In genomic region chr1:165367375-165367993, GRCh38 we compare ENCODE assay signal across 8 cellular contexts. TPM values are rescaled to one million over a fixed set of nuclear protein-coding genes. Genes with fewer than 3 reads are reported as not detected.
A peak's percentile ranks its signal among the peaks of the same experiment; 100 is the strongest.
DNase-seq lines count a peak whose midpoint lies in the region; ATAC-seq and TF ChIP-seq lines count a peak whose summit lies in the region.

No MANE protein-coding gene starts in this region.

- H4K20me1 ChIP-seq in neural progenitor cell (ENCODE audit: low read depth) = no peaks in the 10 kb centered on the region

- TF ChIP-seq CTCF in esophagus muscularis mucosa (IDR thresholded peaks at IDR 0.05) (peak in 2 of 3 experiments; percentile 88 to 96), neural progenitor cell (IDR thresholded peaks at IDR 0.05) (peak; percentile 95), stomach (IDR thresholded peaks at IDR 0.05) (peak in 5 of 7 experiments; percentile 62 to 92 (median 90))

- no peak overlapping the region for H3K27ac Mint-ChIP-seq in neural progenitor cell

- H3K27ac ChIP-seq in esophagus muscularis mucosa (replicated peaks in 1 of 4) (no peak overlapping the region), neural progenitor cell (no peak overlapping the region), stomach (no peak overlapping the region)

- 36% methylated on average over 7 of the region's 7 CpGs for WGBS in esophagus muscularis mucosa
- WGBS in stomach, 5 donors = 34 to 47% (median 43%) methylated on average over 7 of the region's 7 CpGs

- peak; percentile 75 for DNase-seq in ACHN
- DNase-seq in NK-92 (lab: John Stamatoyannopoulos, UW; ENCODE audit: unreplicated experiment) = peak; percentile 5
- peak; percentile 31 for DNase-seq in activated CD8-positive, alpha-beta memory T cell treated with anti-CD3 and anti-CD28 coated beads, Interleukin-2, amount 50 U/mL, for 1 hour (ENCODE audit: extremely low read depth)
- no peak for DNase-seq in esophagus muscularis mucosa (ENCODE audit: extremely low spot score)
- DNase-seq in neural progenitor cell (ENCODE audit: low spot score) = peak; percentile 81
- DNase-seq in stomach = peak; percentile 86

- H3K4me1 Mint-ChIP-seq in neural progenitor cell = peaks cover 2% of the 10 kb centered on the region

- intact Hi-C loops in esophagus muscularis mucosa (cut with DNase I) = no loop called here
- intact Hi-C loops in stomach (cut with DNase I; ENCODE audit: low total_unique reads) = no loop called here

- H3K9me3 Mint-ChIP-seq in neural progenitor cell = no peaks in the 10 kb centered on the region

- peaks cover 11% of the 10 kb centered on the region for H3K27me3 Mint-ChIP-seq in neural progenitor cell (ENCODE audit: insufficient read depth, low read depth)

- no peak overlapping the region for H3K9ac ChIP-seq in neural progenitor cell

- no peaks in the 10 kb centered on the region for H3K79me2 ChIP-seq in neural progenitor cell (ENCODE audit: low read depth)

- TF ChIP-seq EP300 in esophagus muscularis mucosa (IDR thresholded peaks at IDR 0.05) (no peak), stomach (IDR thresholded peaks at IDR 0.05) (no peak)

- no peaks in the 10 kb centered on the region for H3K36me3 ChIP-seq in esophagus muscularis mucosa
- no peaks in the 10 kb centered on the region for H3K36me3 ChIP-seq in neural progenitor cell
- H3K36me3 ChIP-seq in stomach = no peaks in the 10 kb centered on the region

- no peaks in the 10 kb centered on the region for H3K9me3 ChIP-seq in esophagus muscularis mucosa
- H3K9me3 ChIP-seq in neural progenitor cell (ENCODE audit: low read depth) = no peaks in the 10 kb centered on the region
- no peaks in the 10 kb centered on the region for H3K9me3 ChIP-seq in stomach

- H3K27me3 ChIP-seq in esophagus muscularis mucosa (peaks cover 0 to 18% (median 0%) of the 10 kb centered on the region in 4 donors), neural progenitor cell (peaks cover 37% of the 10 kb centered on the region), stomach (peaks cover 0 to 73% (median 0%) of the 10 kb centered on the region in 3 donors)

- in situ Hi-C loops in ACHN (cut with HindIII; ENCODE audit: low pct_ligation_motif_present, low pct_unique_long_range_greater_than_20kb, low sequenced_read_pairs) = no loop called here

- H3K4me3 ChIP-seq in esophagus muscularis mucosa (no peak overlapping the region), neural progenitor cell (no peak overlapping the region), stomach (no peak overlapping the region)

- no peaks in the 10 kb centered on the region for H3K36me3 Mint-ChIP-seq in neural progenitor cell

- H3F3A ChIP-seq in neural progenitor cell (ENCODE audit: low read depth) = no peaks in the 10 kb centered on the region

- TF ChIP-seq POLR2A in esophagus muscularis mucosa (IDR thresholded peaks at IDR 0.05; ENCODE audit: low read depth) (no peak), stomach (IDR thresholded peaks at IDR 0.05) (no peak)

- ATAC-seq in GM18502 (IDR thresholded peaks at IDR 0.05; ENCODE audit: poor library complexity, unreplicated experiment) = peak; percentile 68
- peak; percentile 56 for ATAC-seq in HG03439 (IDR thresholded peaks at IDR 0.05; ENCODE audit: unreplicated experiment)

- H3K4me2 ChIP-seq in neural progenitor cell = no peak overlapping the region

- no peak overlapping the region for H2AFZ ChIP-seq in neural progenitor cell (replicated peaks)

- peaks cover 0 to 20% (median 9%) of the 10 kb centered on the region in 4 donors for H3K4me1 ChIP-seq in esophagus muscularis mucosa
- H3K4me1 ChIP-seq in neural progenitor cell = peaks cover 3% of the 10 kb centered on the region
- H3K4me1 ChIP-seq in stomach = peaks cover 0 to 16% (median 8%) of the 10 kb centered on the region in 4 donors

- H3K4me3 Mint-ChIP-seq in neural progenitor cell = no peak overlapping the region

RNA-seq across cellular contexts. Expression of gene LMX1A, which starts 11.0 kb away (rescaled TPM):
- total RNA-seq in esophagus muscularis mucosa = under 1 TPM in 3 of 4 donors, not detected in 1; 0.32 to 0.98 (median 0.33) TPM
- total RNA-seq in neural progenitor cell (ENCODE audit: low replicate concordance) = 6.6 and 8.7 TPM in 2 replicates
- not detected for total RNA-seq in stomach
- not detected for polyA plus RNA-seq in stomach
